In the genomic region with DNA sequence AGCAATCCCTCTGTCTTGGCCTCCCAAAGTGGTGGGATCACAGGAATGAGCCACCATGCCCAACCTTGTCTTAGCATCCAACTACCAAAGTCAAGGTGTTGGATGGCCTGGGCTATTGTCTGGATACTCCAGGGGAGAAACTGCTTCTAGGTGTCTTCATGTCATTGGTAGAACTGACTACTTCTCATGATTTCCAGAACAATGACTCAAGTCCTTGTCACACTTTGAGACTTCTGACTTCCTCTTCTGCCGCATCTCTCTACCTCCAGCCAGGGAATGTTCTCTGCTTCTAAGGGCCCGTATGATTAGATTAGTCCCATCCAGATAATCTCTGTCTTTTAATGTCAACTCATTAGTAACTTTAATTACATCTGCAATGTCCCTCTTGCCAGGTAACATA, we compare ENCODE assay signal across 28 cellular contexts. TPM values are rescaled to one million over a fixed set of nuclear protein-coding genes. Genes with fewer than 3 reads are reported as not detected.
A peak's percentile ranks its signal among the peaks of the same experiment; 100 is the strongest.
DNase-seq lines count a peak whose midpoint lies in the region; ATAC-seq, FAIRE-seq and TF ChIP-seq lines count a peak whose summit lies in the region.
"Had no signal": no experiment of that assay in that cellular context is flagged by ENCODE, and none has a peak within 500 bp of the region (broad histone marks: within the 10 kb centered on the region; RNA-seq: fewer than 3 reads in every experiment).

No MANE protein-coding gene starts in this region.

- no peak for TF ChIP-seq POLR2A in GM12878 (IDR thresholded peaks at IDR 0.05; ENCODE audit: low read depth, low read length)

- H3K79me2 ChIP-seq in GM12878 (ENCODE audit: control insufficient read depth, insufficient read depth, low read length): no peaks in the 10 kb centered on the region

- no peak overlapping the region for H3K9ac ChIP-seq in GM12878 (ENCODE audit: control insufficient read depth, insufficient read depth, low read length)

- H2AFZ ChIP-seq in GM12878 (ENCODE audit: control insufficient read depth, low read depth, low read length): no peak overlapping the region
- H2AFZ ChIP-seq: GM23338 had no signal

- peaks cover 3% of the 10 kb centered on the region for H3K27me3 Mint-ChIP-seq in activated CD4-positive, alpha-beta T cell treated with anti-CD3 and anti-CD28 coated beads, Interleukin-2, amount 10 ng/mL, durations not matched to agents 24 days and 14 days
- peaks cover 8% of the 10 kb centered on the region for H3K27me3 Mint-ChIP-seq in stimulated activated naive CD8-positive, alpha-beta T cell treated with anti-CD3 and anti-CD28 coated beads, Interleukin-15, amount 100 ng/mL, for 72 hours

- H3K27ac ChIP-seq in GM12878 (ENCODE audit: control insufficient read depth, insufficient read depth): no peak overlapping the region
- H3K27ac ChIP-seq: SK-N-MC, upper lobe of left lung had no signal

- CTCF ChIA-PET in GM12878 (lab: Yijun Ruan, JAX): interaction anchor here (1.5 to 3.4 kb wide), 2 partner anchors 8 to 15 kb away, joined by 4 to 11 read pairs; no protein-coding TSS in a partner anchor

- peaks cover 17% of the 10 kb centered on the region for H3K36me3 Mint-ChIP-seq in activated CD4-positive, alpha-beta T cell treated with anti-CD3 and anti-CD28 coated beads, Interleukin-2, amount 10 ng/mL, durations not matched to agents 24 days and 14 days (ENCODE audit: low read depth)

- FAIRE-seq in GM12878 (lab: Jason Lieb, UNC): no peak
- FAIRE-seq: HTR-8/SVneo had no signal

- H3K4me3 ChIP-seq in GM12878: no peak overlapping the region
- H3K4me3 ChIP-seq: GM23338, SK-N-MC, upper lobe of left lung had no signal

- ATAC-seq in stimulated activated naive CD8-positive, alpha-beta T cell treated with anti-CD3 and anti-CD28 coated beads, Interleukin-15, Interleukin-2, amounts not matched to agents 100 U/mL and 50 U/mL, for 24 hours: peak; percentile 29
- ATAC-seq in stimulated activated naive CD8-positive, alpha-beta T cell treated with anti-CD3 and anti-CD28 coated beads, Interleukin-15, amount 100 ng/mL, for 72 hours: no peak
- ATAC-seq in GM12878 (no peak), left colon (no peak)
- ATAC-seq: GM23338, sciatic nerve had no signal

- H3K4me1 Mint-ChIP-seq in activated CD4-positive, alpha-beta T cell treated with anti-CD3 and anti-CD28 coated beads, Interleukin-2, amount 10 ng/mL, durations not matched to agents 24 days and 14 days: peaks cover 15% of the 10 kb centered on the region
- H3K4me1 Mint-ChIP-seq in stimulated activated naive CD8-positive, alpha-beta T cell treated with anti-CD3 and anti-CD28 coated beads, Interleukin-15, amount 100 ng/mL, for 72 hours: peaks cover 21% of the 10 kb centered on the region

- in situ Hi-C loops in GM12878 (cut with MboI): no loop called here

- POLR2A ChIA-PET in GM12878 (lab: Charles Lee): interaction anchor here (0.7 kb wide), 1 partner anchor 276 kb away, joined by 3 read pairs; no protein-coding TSS in a partner anchor

- H3K27me3 ChIP-seq in GM12878 (replicated peaks in 1 of 2; ENCODE audit: control insufficient read depth in 2 of 2, insufficient read depth in 2 of 2, low read length in 1 of 2): no peaks in the 10 kb centered on the region
- H3K27me3 ChIP-seq: upper lobe of left lung had no signal

- no peak for TF ChIP-seq CTCF in GM12878 (IDR thresholded peaks at IDR 0.05 in 2 of 3, conservative IDR thresholded peaks at IDR 0.05 in 1 of 3; ENCODE audit: control insufficient read depth in 2 of 3, extremely low read depth in 1 of 3, insufficient read depth in 1 of 3, low read depth in 3 of 3, low read length in 3 of 3)

- H3K4me1 ChIP-seq in GM12878 (ENCODE audit: control insufficient read depth, insufficient read depth, low read length): no peaks in the 10 kb centered on the region
- H3K4me1 ChIP-seq: upper lobe of left lung had no signal

- H3K27ac Mint-ChIP-seq in activated CD4-positive, alpha-beta T cell treated with anti-CD3 and anti-CD28 coated beads, Interleukin-2, amount 10 ng/mL, durations not matched to agents 24 days and 14 days: peak overlapping the region; percentile 31
- H3K27ac Mint-ChIP-seq in stimulated activated naive CD8-positive, alpha-beta T cell treated with anti-CD3 and anti-CD28 coated beads, Interleukin-15, amount 100 ng/mL, for 72 hours: no peak overlapping the region
- H3K27ac Mint-ChIP-seq: GM23338 had no signal

- H3K4me2 ChIP-seq in GM12878 (ENCODE audit: control insufficient read depth, insufficient read depth): no peak overlapping the region
- H3K4me2 ChIP-seq: GM23338 had no signal

- TF ChIP-seq EP300 in GM12878 (IDR thresholded peaks at IDR 0.05; ENCODE audit: borderline replicate concordance in 1 of 2, control insufficient read depth in 1 of 2, low read depth in 2 of 2, low read length in 2 of 2): no peak

- H4K20me1 ChIP-seq in GM12878 (ENCODE audit: control insufficient read depth, insufficient read depth): no peaks in the 10 kb centered on the region

- no peaks in the 10 kb centered on the region for H3K36me3 ChIP-seq in GM12878 (ENCODE audit: control insufficient read depth in 2 of 2, insufficient read depth in 2 of 2, low read length in 1 of 2)
- H3K36me3 ChIP-seq: BE2C, upper lobe of left lung had no signal

- peaks cover 27% of the 10 kb centered on the region for H3K9me3 Mint-ChIP-seq in activated CD4-positive, alpha-beta T cell treated with anti-CD3 and anti-CD28 coated beads, Interleukin-2, amount 10 ng/mL, durations not matched to agents 24 days and 14 days
- peaks cover 28 to 29% of the 10 kb centered on the region in 2 donors for H3K9me3 Mint-ChIP-seq in stimulated activated naive CD8-positive, alpha-beta T cell treated with anti-CD3 and anti-CD28 coated beads, Interleukin-15, amount 100 ng/mL, for 72 hours

- no peak for TF ChIP-seq RAD21 in GM12878 (IDR thresholded peaks at IDR 0.05; ENCODE audit: insufficient read depth, low read depth, low read length)

- SMC1A ChIA-PET in GM12878 (lab: Charles Lee; ENCODE audit: uncharacterized antibody, unreplicated experiment): interaction anchor here (1.9 kb wide), 1 partner anchor 48 kb away, joined by 5 read pairs; no protein-coding TSS in a partner anchor

- intact Hi-C loops in activated CD4-positive, alpha-beta T cell treated with anti-CD3 and anti-CD28 coated beads, Interleukin-2, amount 10 ng/mL, durations not matched to agents 24 days and 14 days (cut with micrococcal nuclease): loop anchor here (1.0 to 2.0 kb wide), 2 partner anchors 18 to 31 kb away; a partner anchor contains a TSS
- intact Hi-C loops in GM12878 (cut with micrococcal nuclease; ENCODE audit: unreplicated experiment) (no loop called here), left colon (cut with DNase I, micrococcal nuclease) (no loop called here)

- no peak for DNase-seq in activated CD4-positive, alpha-beta T cell treated with anti-CD3 and anti-CD28 coated beads, Interleukin-2, amount 10 ng/mL, durations not matched to agents 24 days and 14 days
- DNase-seq in activated CD4-positive, alpha-beta T cell treated with anti-CD3 and anti-CD28 coated beads, Interleukin-2, amount 50 U/mL, for 48 hours: no peak
- DNase-seq in stimulated activated naive CD8-positive, alpha-beta T cell treated with anti-CD3 and anti-CD28 coated beads, Interleukin-15, Interleukin-2, amounts not matched to agents 100 U/mL and 50 U/mL, for 24 hours: no peak
- DNase-seq in stimulated activated naive CD8-positive, alpha-beta T cell treated with anti-CD3 and anti-CD28 coated beads, Interleukin-15, amount 100 ng/mL, for 72 hours: no peak
- DNase-seq in GM12878 (ENCODE audit: low read depth, low spot score) (no peak), kidney glomerular epithelial cell (lab: John Stamatoyannopoulos, UW) (no peak), NCI-H1092 (lab: John Stamatoyannopoulos, UW) (no peak), left colon (no peak)
- DNase-seq: BE2C, COR-L47, DMS79, head of caudate nucleus, KG1, NCI-H1048, NCI-H187, NCI-H524 treated with DMSO at 0.1 percent for 48 hours, RPMI8226, substantia nigra, upper lobe of left lung had no signal

- 54% methylated on average over 2 of the region's 2 CpGs for WGBS in GM12878 (ENCODE audit: insufficient coverage, insufficient replicate concordance, low lambda C conversion rate, missing lambda C conversion rate)

- BruUV-seq in GM12878 (replicated peaks; lab: Mats Ljungman, UMichigan): no TSS peak

- H3K9me3 ChIP-seq in GM12878 (replicated peaks; ENCODE audit: control insufficient read depth, insufficient read depth, low read length): peaks cover 5% of the 10 kb centered on the region; the same call in 2 of the 3 replicates
- H3K9me3 ChIP-seq: BE2C had no signal

- no peak overlapping the region for H3K4me3 Mint-ChIP-seq in activated CD4-positive, alpha-beta T cell treated with anti-CD3 and anti-CD28 coated beads, Interleukin-2, amount 10 ng/mL, durations not matched to agents 24 days and 14 days
- H3K4me3 Mint-ChIP-seq in stimulated activated naive CD8-positive, alpha-beta T cell treated with anti-CD3 and anti-CD28 coated beads, Interleukin-15, amount 100 ng/mL, for 72 hours: no peak overlapping the region
- H3K4me3 Mint-ChIP-seq: GM23338 had no signal

- RAD21 ChIA-PET in GM12878 (lab: Charles Lee; ENCODE audit: unreplicated experiment): no interaction called here

RNA-seq across cellular contexts. Expression of a gene that starts 30.6 kb away (rescaled TPM):
- total RNA-seq in activated CD4-positive, alpha-beta T cell treated with anti-CD3 and anti-CD28 coated beads, Interleukin-2, amount 10 ng/mL, durations not matched to agents 24 days and 14 days: 21.5 and 22.4 TPM in 2 replicates
- total RNA-seq in GM12878 (2013; cell fraction: nucleolus; rRNA removed): 5.7 and 5.9 TPM in 2 replicates
- total RNA-seq in GM12878 (2014; rRNA removed): 20.7 and 26.0 TPM in 2 replicates
- 22.9 and 23.0 TPM in 2 replicates for total RNA-seq in GM12878 (2014; rRNA removed; fragmentation: Illumina TruSeq; extraction: Trizol)
- total RNA-seq in GM12878 (2021): 16.2 and 16.9 TPM in 2 replicates
- 4.0 TPM for polyA plus RNA-seq in GM12878 (2011; ENCODE audit: low read depth)
- polyA plus RNA-seq in GM12878 (2011; rRNA removed): 10.4 and 13.7 TPM in 2 replicates
- polyA plus RNA-seq in GM12878 (2011; cell fraction: cytosol; rRNA removed): 6.3 and 7.1 TPM in 2 replicates
- polyA plus RNA-seq in GM12878 (2011; cell fraction: nucleus; rRNA removed): 3.8 TPM in 2 replicates
- polyA plus RNA-seq in GM12878 (2012): 4.3 and 5.8 TPM in 2 replicates
- polyA plus RNA-seq in GM12878 (2014; fragmentation: Illumina TruSeq; extraction: Trizol): 13.2 and 15.9 TPM in 2 replicates
- 1 to 10 TPM; 4.3 to 6.7 TPM for polyA plus RNA-seq in GM12878 (2014; fragmentation: Nextera tagmentation; extraction: Ambion mirVana)
- polyA plus RNA-seq in GM12878 (2014; rRNA removed): 7.3 and 8.2 TPM in 2 replicates
- 1 to 10 TPM; 5.7 to 6.4 TPM for polyA plus RNA-seq in GM12878 (2016; fragmentation: Nextera tagmentation; extraction: Ambion mirVana)
- polyA minus RNA-seq in GM12878 (2011; rRNA and poly(A)+ RNA removed): 21.0 and 22.7 TPM in 2 replicates
- 9.1 and 10.6 TPM in 2 replicates for polyA minus RNA-seq in GM12878 (2011; cell fraction: cytosol; rRNA and poly(A)+ RNA removed)
- polyA minus RNA-seq in GM12878 (2011; cell fraction: nucleus; rRNA and poly(A)+ RNA removed): 4.7 and 5.6 TPM in 2 replicates
- 10 to 100 TPM; 34.0 to 51.4 TPM for total RNA-seq in left colon

RNA-seq across cellular contexts. Expression of a gene that starts 38.8 kb away (rescaled TPM):
- total RNA-seq in activated CD4-positive, alpha-beta T cell treated with anti-CD3 and anti-CD28 coated beads, Interleukin-2, amount 10 ng/mL, durations not matched to agents 24 days and 14 days: not detected in 2 replicates
- not detected in 2 replicates for total RNA-seq in GM12878 (2013; cell fraction: nucleolus; rRNA removed)
- total RNA-seq in GM12878 (2014; rRNA removed): not detected in 2 replicates
- total RNA-seq in GM12878 (2014; rRNA removed; fragmentation: Illumina TruSeq; extraction: Trizol): not detected in 2 replicates
- not detected in 2 replicates for total RNA-seq in GM12878 (2021)
- not detected for polyA plus RNA-seq in GM12878 (2011; ENCODE audit: low read depth)
- not detected in 2 replicates for polyA plus RNA-seq in GM12878 (2011; rRNA removed)
- polyA plus RNA-seq in GM12878 (2011; cell fraction: cytosol; rRNA removed): not detected in 2 replicates
- not detected in 2 replicates for polyA plus RNA-seq in GM12878 (2011; cell fraction: nucleus; rRNA removed)
- polyA plus RNA-seq in GM12878 (2012): not detected in 2 replicates
- not detected in 2 replicates for polyA plus RNA-seq in GM12878 (2014; fragmentation: Illumina TruSeq; extraction: Trizol)
- not detected for polyA plus RNA-seq in GM12878 (2014; fragmentation: Nextera tagmentation; extraction: Ambion mirVana)
- polyA plus RNA-seq in GM12878 (2014; rRNA removed): not detected in 2 replicates
- polyA plus RNA-seq in GM12878 (2016; fragmentation: Nextera tagmentation; extraction: Ambion mirVana): not detected
- polyA minus RNA-seq in GM12878 (2011; rRNA and poly(A)+ RNA removed): not detected in 2 replicates
- not detected in 2 replicates for polyA minus RNA-seq in GM12878 (2011; cell fraction: cytosol; rRNA and poly(A)+ RNA removed)
- polyA minus RNA-seq in GM12878 (2011; cell fraction: nucleus; rRNA and poly(A)+ RNA removed): not detected in 2 replicates
- total RNA-seq in left colon: not detected
- total RNA-seq: chondrocyte, epithelial cell of proximal tubule, GM23338, kidney epithelial cell, lung microvascular endothelial cell, posterior vena cava, sciatic nerve, upper lobe of left lung had no signal
- polyA plus RNA-seq: GM23338 had no signal
